15 cellular contexts compared by ENCODE assay signal in the genomic region with DNA sequence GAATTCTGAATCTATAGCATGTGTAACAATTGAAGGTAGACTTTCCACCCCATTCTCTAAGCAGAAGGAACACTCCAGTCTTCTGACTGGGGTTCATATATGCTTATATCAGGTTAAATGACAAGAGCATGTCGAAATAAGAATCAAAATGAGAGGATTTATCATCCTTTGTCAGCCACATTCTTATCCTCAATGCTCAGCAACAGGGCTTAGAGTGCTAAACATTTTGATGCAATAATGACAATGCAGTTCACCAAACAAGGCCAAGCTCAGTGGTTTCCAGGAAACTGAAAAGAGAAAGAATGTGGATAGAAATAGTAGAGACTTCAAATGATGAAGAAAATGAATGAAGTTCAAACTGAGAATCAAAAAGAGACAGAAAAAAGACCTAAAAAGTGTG.
DNase-seq lines count a peak whose midpoint lies in the region; ATAC-seq and TF ChIP-seq lines count a peak whose summit lies in the region.
"Had no signal": no experiment of that assay in that cellular context is flagged by ENCODE, and none has a peak within 500 bp of the region (broad histone marks: within the 10 kb centered on the region; RNA-seq: fewer than 3 reads in every experiment).

No MANE protein-coding gene starts in this region.

- no peak overlapping the region for H3K27ac Mint-ChIP-seq in naive thymus-derived CD8-positive, alpha-beta T cell

- H3K9me3 Mint-ChIP-seq in naive thymus-derived CD8-positive, alpha-beta T cell: no peaks in the 10 kb centered on the region
- H3K9me3 Mint-ChIP-seq: activated T-cell treated with anti-CD3 and anti-CD28 coated beads, Interleukin-2, amount 50 U/mL, for 4 hours had no signal

- no peak for TF ChIP-seq CTCF in AG09319 (IDR thresholded peaks at IDR 0.05; ENCODE audit: low read depth, low read length)

- no peak for ATAC-seq in naive thymus-derived CD8-positive, alpha-beta T cell
- ATAC-seq: activated T-cell treated with anti-CD3 and anti-CD28 coated beads, Interleukin-2, amount 50 U/mL, for 4 hours had no signal

- H3K27me3 Mint-ChIP-seq in naive thymus-derived CD8-positive, alpha-beta T cell: peaks cover 0 to 1% (median 0%) of the 10 kb centered on the region in 5 donors

- H3K4me3 Mint-ChIP-seq in naive thymus-derived CD8-positive, alpha-beta T cell: no peak overlapping the region
- H3K4me3 Mint-ChIP-seq: activated T-cell treated with anti-CD3 and anti-CD28 coated beads, Interleukin-2, amount 50 U/mL, for 4 hours had no signal

- DNase-seq in AG09319 (ENCODE audit: extremely low read depth, low read depth) (peak; percentile 28), NCI-H226 (peak; percentile 31), dermis microvascular lymphatic vessel endothelial cell (ENCODE audit: low read depth in 2 of 2) (peak; percentile 20 to 21), kidney tubule cell (ENCODE audit: low spot score) (peak; percentile 45), HT-29 (ENCODE audit: low spot score) (no peak), hepatic stellate cell (ENCODE audit: low spot score) (no peak)
- no peak for DNase-seq in naive thymus-derived CD8-positive, alpha-beta T cell
- DNase-seq in stimulated activated CD4-positive, alpha-beta T cell treated with anti-CD3 and anti-CD28 coated beads, Interleukin-4, amount 100 ng/mL, for 1 hour: no peak
- DNase-seq: ACHN; activated T-cell treated with anti-CD3 and anti-CD28 coated beads, Interleukin-2, amount 50 U/mL, for 4 hours; adrenal gland; effector CD8-positive, alpha-beta T cell; hippocampal formation; MV-4-11; transverse colon had no signal

- no peaks in the 10 kb centered on the region for H3K4me1 Mint-ChIP-seq in naive thymus-derived CD8-positive, alpha-beta T cell

- POLR2A ChIA-PET in naive thymus-derived CD8-positive, alpha-beta T cell (lab: Charles Lee): no interaction called here

- no peaks in the 10 kb centered on the region for H3K36me3 Mint-ChIP-seq in naive thymus-derived CD8-positive, alpha-beta T cell

Comparison
In these comparisons a context has a peak if more than half of its experiments do, and no peak if none do; other contexts are left out.
1. DNase-seq: peak in AG09319 (single experiment), NCI-H226 (single experiment), dermis microvascular lymphatic vessel endothelial cell (2 of 2) and kidney tubule cell (single experiment); none in naive thymus-derived CD8-positive, alpha-beta T cell (0 of 10), HT-29 (single experiment), hepatic stellate cell (single experiment) and stimulated activated CD4-positive, alpha-beta T cell treated with anti-CD3 and anti-CD28 coated beads, Interleukin-4, amount 100 ng/mL, for 1 hour (single experiment).